ENCODE assay signal across 14 cellular contexts in genomic region chr4:163540977-163541376, GRCh38. TPM values are rescaled to one million over a fixed set of nuclear protein-coding genes. Genes with fewer than 3 reads are reported as not detected.
DNase-seq lines count a peak whose midpoint lies in the region; ATAC-seq and TF ChIP-seq lines count a peak whose summit lies in the region.
"Had no signal": no experiment of that assay in that cellular context is flagged by ENCODE, and none has a peak within 500 bp of the region (broad histone marks: within the 10 kb centered on the region; RNA-seq: fewer than 3 reads in every experiment).

No MANE protein-coding gene starts in this region.

- H3K36me3 Mint-ChIP-seq in activated naive CD4-positive, alpha-beta T cell treated with anti-CD3 and anti-CD28 coated beads, Interleukin-2, amount 10 ng/mL, durations not matched to agents 7 days and 5 days: no peaks in the 10 kb centered on the region

- H3K36me3 ChIP-seq in ascending aorta (no peaks in the 10 kb centered on the region), tibial artery (no peaks in the 10 kb centered on the region)
- H3K36me3 ChIP-seq: thoracic aorta had no signal

- DNase-seq in H4 (ENCODE audit: low spot score): peak; percentile 80
- DNase-seq in ascending aorta (ENCODE audit: low spot score in 2 of 2): no peak
- DNase-seq in foreskin keratinocyte: peak; percentile 44 to 72
- DNase-seq in tibial artery: peak in 1 of 2 donors; percentile 22
- DNase-seq in activated naive CD4-positive, alpha-beta T cell treated with anti-CD3 and anti-CD28 coated beads, Interleukin-2, amount 10 ng/mL, durations not matched to agents 7 days and 5 days: no peak
- no peak for DNase-seq in right cardiac atrium
- DNase-seq: activated naive CD4-positive, alpha-beta T cell treated with anti-CD3 and anti-CD28 coated beads, Interleukin-2, amount 50 U/mL, for 16 hours; DMS 273 treated with DMSO at 0.1 percent for 48 hours; H9; NCI-H510A; nephron progenitor cell had no signal

- TF ChIP-seq CTCF in ascending aorta (IDR thresholded peaks at IDR 0.05) (no peak), foreskin keratinocyte (conservative IDR thresholded peaks at IDR 0.05) (no peak), tibial artery (IDR thresholded peaks at IDR 0.05) (no peak)

- no peaks in the 10 kb centered on the region for H3K27me3 Mint-ChIP-seq in activated naive CD4-positive, alpha-beta T cell treated with anti-CD3 and anti-CD28 coated beads, Interleukin-2, amount 10 ng/mL, durations not matched to agents 7 days and 5 days

- no peak overlapping the region for H3K27ac Mint-ChIP-seq in activated naive CD4-positive, alpha-beta T cell treated with anti-CD3 and anti-CD28 coated beads, Interleukin-2, amount 10 ng/mL, durations not matched to agents 7 days and 5 days
- H3K27ac Mint-ChIP-seq: nephron progenitor cell had no signal

- no peaks in the 10 kb centered on the region for H3K4me1 ChIP-seq in ascending aorta
- H3K4me1 ChIP-seq in foreskin keratinocyte: peaks cover 25% of the 10 kb centered on the region
- H3K4me1 ChIP-seq in tibial artery: peaks cover 0 to 24% (median 3%) of the 10 kb centered on the region in 4 donors
- no peaks in the 10 kb centered on the region for H3K4me1 ChIP-seq in right cardiac atrium (ENCODE audit: control insufficient read depth, insufficient read depth, low read length)

- H3K27me3 ChIP-seq in ascending aorta (no peaks in the 10 kb centered on the region), foreskin keratinocyte (no peaks in the 10 kb centered on the region), tibial artery (no peaks in the 10 kb centered on the region), right cardiac atrium (ENCODE audit: control insufficient read depth, insufficient read depth) (no peaks in the 10 kb centered on the region)

- CTCF ChIA-PET in activated naive CD4-positive, alpha-beta T cell treated with anti-CD3 and anti-CD28 coated beads, Interleukin-2, amount 10 ng/mL, durations not matched to agents 7 days and 5 days (lab: Charles Lee): interaction anchor here (0.9 to 3.7 kb wide), 3 partner anchors 8 to 47 kb away, joined by 3 to 22 read pairs (median 4); partner anchors contain the start of gene TMA16

- intact Hi-C loops in ascending aorta (cut with DNase I): loop anchor here (5.0 to 10.0 kb wide), 3 partner anchors 209 to 894 kb away; partner anchors contain the start of gene NPY1R
- intact Hi-C loops in tibial artery (cut with DNase I; ENCODE audit: low total_unique reads): loop anchor here (5.0 to 10.0 kb wide), 2 partner anchors 54 to 206 kb away; partner anchors contain the start of gene NPY1R
- intact Hi-C loops in right cardiac atrium (cut with DNase I): loop anchor here (5.0 to 10.0 kb wide), 4 partner anchors 46 to 1046 kb away; partner anchors contain the start of gene TMA16 (in 1 of the 4)

- ATAC-seq in foreskin keratinocyte (peak; percentile 68), GM21367 (IDR thresholded peaks at IDR 0.05; ENCODE audit: unreplicated experiment) (no peak), right cardiac atrium (no peak)

- no peak overlapping the region for H3K4me3 Mint-ChIP-seq in activated naive CD4-positive, alpha-beta T cell treated with anti-CD3 and anti-CD28 coated beads, Interleukin-2, amount 10 ng/mL, durations not matched to agents 7 days and 5 days
- H3K4me3 Mint-ChIP-seq: H9, nephron progenitor cell had no signal

- H3K9me3 ChIP-seq in ascending aorta: no peaks in the 10 kb centered on the region
- no peaks in the 10 kb centered on the region for H3K9me3 ChIP-seq in tibial artery
- H3K9me3 ChIP-seq in right cardiac atrium (ENCODE audit: control insufficient read depth, low read length): no peaks in the 10 kb centered on the region
- H3K9me3 ChIP-seq: thoracic aorta had no signal

- 56% methylated on average over 3 of the region's 3 CpGs for WGBS in right cardiac atrium

- H3K4me1 Mint-ChIP-seq in activated naive CD4-positive, alpha-beta T cell treated with anti-CD3 and anti-CD28 coated beads, Interleukin-2, amount 10 ng/mL, durations not matched to agents 7 days and 5 days: no peaks in the 10 kb centered on the region
- H3K4me1 Mint-ChIP-seq: nephron progenitor cell had no signal

- H3K27ac ChIP-seq in ascending aorta (peak overlapping the region; percentile 14 to 32), foreskin keratinocyte (no peak overlapping the region), tibial artery (peak overlapping the region; percentile 45 to 49), right cardiac atrium (ENCODE audit: low read length) (no peak overlapping the region)
- H3K27ac ChIP-seq: skin epidermis had no signal

- H3K4me3 ChIP-seq in ascending aorta (no peak overlapping the region), tibial artery (no peak overlapping the region), right cardiac atrium (ENCODE audit: low read length) (no peak overlapping the region)
- H3K4me3 ChIP-seq: skin epidermis, thoracic aorta had no signal

- no peaks in the 10 kb centered on the region for H3K9me3 Mint-ChIP-seq in activated naive CD4-positive, alpha-beta T cell treated with anti-CD3 and anti-CD28 coated beads, Interleukin-2, amount 10 ng/mL, durations not matched to agents 7 days and 5 days
- H3K9me3 Mint-ChIP-seq: H9, nephron progenitor cell had no signal

RNA-seq across cellular contexts. Expression of gene TMA16, which starts 46.5 kb away (rescaled TPM):
- 42.3 and 48.9 TPM in 2 replicates for total RNA-seq in H4 (2014; rRNA removed; shearing (Covaris generic))
- total RNA-seq in ascending aorta (36.9 TPM), foreskin keratinocyte (29.6 and 34.2 TPM in 2 replicates), right cardiac atrium (10 to 100 TPM; 11.9 to 12.8 (median 12.5) TPM)
- polyA plus RNA-seq in foreskin keratinocyte (24.2 and 29.6 TPM in 2 replicates), right cardiac atrium (8.4 TPM)

Comparison
In these comparisons a context has a peak if more than half of its experiments do, and no peak if none do; other contexts are left out.
1. DNase-seq: peak in H4 (single experiment) and foreskin keratinocyte (2 of 2); none in ascending aorta (0 of 2), activated naive CD4-positive, alpha-beta T cell treated with anti-CD3 and anti-CD28 coated beads, Interleukin-2, amount 10 ng/mL, durations not matched to agents 7 days and 5 days (single experiment) and right cardiac atrium (0 of 3).
2. H3K27ac ChIP-seq: peak in ascending aorta (2 of 2) and tibial artery (2 of 2); none in foreskin keratinocyte (single experiment) and right cardiac atrium (single experiment).